ENCODE assay signal across 7 cellular contexts in genomic region chr6:75285156-75285639, GRCh38. TPM values are rescaled to one million over a fixed set of nuclear protein-coding genes. Genes with fewer than 3 reads are reported as not detected.
DNase-seq lines count a peak whose midpoint lies in the region; ATAC-seq and TF ChIP-seq lines count a peak whose summit lies in the region.

No MANE protein-coding gene starts in this region.

- peak overlapping the region; percentile 3 for H2AFZ ChIP-seq in mesenchymal stem cell (ENCODE audit: low read depth, low read length)

- 3% methylated on average over 11 of the region's 13 CpGs for WGBS in mesenchymal stem cell

- no peak overlapping the region for H2BK5ac ChIP-seq in mesenchymal stem cell (ENCODE audit: low read depth, low read length, poor library complexity, severe bottlenecking)

- no peaks in the 10 kb centered on the region for H3K9me3 ChIP-seq in ascending aorta
- H3K9me3 ChIP-seq in mesenchymal stem cell (ENCODE audit: control insufficient read depth, low read length), result no peaks in the 10 kb centered on the region

- H3K27ac ChIP-seq in ascending aorta (peak overlapping the region; percentile 85 to 95), mesenchymal stem cell (ENCODE audit: low read length, poor library complexity, severe bottlenecking) (peak overlapping the region; percentile 59)

- peak overlapping the region; percentile 98 for H3K9ac ChIP-seq in mesenchymal stem cell (ENCODE audit: low read length)

- peak overlapping the region; percentile 93 to 97 for H3K4me3 ChIP-seq in ascending aorta
- peak overlapping the region; percentile 58 to 99 for H3K4me3 ChIP-seq in mesenchymal stem cell (ENCODE audit: insufficient read depth in 1 of 2, low read depth in 1 of 2, low read length in 2 of 2)

- peak; percentile 13 for ATAC-seq in GM18517 (IDR thresholded peaks at IDR 0.05; ENCODE audit: unreplicated experiment)
- ATAC-seq in HG03196 (IDR thresholded peaks at IDR 0.05; ENCODE audit: unreplicated experiment), result peak; percentile 6

- H3K9me3 Mint-ChIP-seq in chondrocyte (ENCODE audit: low read depth), result no peaks in the 10 kb centered on the region

- H3K4me1 ChIP-seq in ascending aorta (peaks cover 3 to 15% of the 10 kb centered on the region in 2 donors), mesenchymal stem cell (ENCODE audit: control insufficient read depth, insufficient read depth, low read depth, low read length) (peaks cover 3% of the 10 kb centered on the region)

- DNase-seq in ascending aorta (ENCODE audit: low spot score in 2 of 2) (no peak), mesenchymal stem cell (no peak), amniotic stem cell (lab: John Stamatoyannopoulos, UW) (no peak), chondrocyte (ENCODE audit: low spot score) (no peak)
- no peak for DNase-seq in activated CD8-positive, alpha-beta memory T cell treated with anti-CD3 and anti-CD28 coated beads for 24 hours

- peak overlapping the region in 1 of 2 experiments; percentile 64 for H3K23ac ChIP-seq in mesenchymal stem cell (ENCODE audit: low read length in 2 of 2)

- TF ChIP-seq CTCF in ascending aorta (IDR thresholded peaks at IDR 0.05) (no peak), chondrocyte (IDR thresholded peaks at IDR 0.05) (no peak)

- H3K36me3 Mint-ChIP-seq in chondrocyte (ENCODE audit: low read depth), result no peaks in the 10 kb centered on the region

- H3K4me1 Mint-ChIP-seq in chondrocyte (ENCODE audit: low read depth), result peaks cover 33% of the 10 kb centered on the region

- H3K27me3 ChIP-seq in ascending aorta (no peaks in the 10 kb centered on the region), mesenchymal stem cell (ENCODE audit: control insufficient read depth in 1 of 2, insufficient read depth in 1 of 2, low read length in 2 of 2) (no peaks in the 10 kb centered on the region)

- H4K8ac ChIP-seq in mesenchymal stem cell (ENCODE audit: low read length), result no peak overlapping the region

- H2AK5ac ChIP-seq in mesenchymal stem cell (ENCODE audit: low read length, severe bottlenecking), result no peak overlapping the region

- H4K91ac ChIP-seq in mesenchymal stem cell (ENCODE audit: low read length), result no peak overlapping the region

- no peak overlapping the region for H3K4me3 Mint-ChIP-seq in chondrocyte (ENCODE audit: unreplicated experiment)

- H3K27ac Mint-ChIP-seq in chondrocyte (ENCODE audit: unreplicated experiment), result no peak overlapping the region

- H3K4me2 ChIP-seq in mesenchymal stem cell (ENCODE audit: low read length, poor library complexity, severe bottlenecking), result peak overlapping the region; percentile 78

- peaks cover 7% of the 10 kb centered on the region for H3K79me1 ChIP-seq in mesenchymal stem cell (replicated peaks; ENCODE audit: low read length, poor library complexity, severe bottlenecking)

- H2BK120ac ChIP-seq in mesenchymal stem cell (ENCODE audit: low read depth, low read length), result peak overlapping the region; percentile 34

- H3K14ac ChIP-seq in mesenchymal stem cell (ENCODE audit: low read length in 2 of 2), result no peak overlapping the region

- no peak overlapping the region for H3K18ac ChIP-seq in mesenchymal stem cell (ENCODE audit: low read depth in 1 of 2, low read length in 2 of 2)

- H3K36me3 ChIP-seq in ascending aorta, result no peaks in the 10 kb centered on the region
- no peaks in the 10 kb centered on the region for H3K36me3 ChIP-seq in mesenchymal stem cell (ENCODE audit: control insufficient read depth in 1 of 2, insufficient read depth in 2 of 2, low read depth in 1 of 2, low read length in 2 of 2)

- intact Hi-C loops in ascending aorta (cut with DNase I), result no loop called here

- no peak overlapping the region for H2BK15ac ChIP-seq in mesenchymal stem cell (ENCODE audit: low read depth, poor library complexity, severe bottlenecking)

- H3K4ac ChIP-seq in mesenchymal stem cell (ENCODE audit: low read depth in 1 of 2, low read length in 2 of 2), result no peak overlapping the region

- H2BK12ac ChIP-seq in mesenchymal stem cell (ENCODE audit: low read length in 2 of 2), result no peak overlapping the region

- H3K27me3 Mint-ChIP-seq in chondrocyte (ENCODE audit: low read depth), result no peaks in the 10 kb centered on the region

RNA-seq across cellular contexts. Expression of gene TMEM30A, which starts 0.6 kb away (rescaled TPM):
- total RNA-seq in ascending aorta (54.8 TPM), chondrocyte (146 to 189 TPM (median 154 TPM) in 3 replicates)
- 154 TPM for polyA plus RNA-seq in mesenchymal stem cell (2013, experiment 1 of 2)
- 164 TPM for polyA plus RNA-seq in mesenchymal stem cell (2013, experiment 2 of 2)

RNA-seq across cellular contexts. Expression of gene COX7A2, which starts 41.6 kb away (rescaled TPM):
- total RNA-seq in ascending aorta (360 TPM), chondrocyte (302 to 311 TPM (median 303 TPM) in 3 replicates)
- 986 TPM for polyA plus RNA-seq in mesenchymal stem cell (2013, experiment 1 of 2)
- polyA plus RNA-seq in mesenchymal stem cell (2013, experiment 2 of 2), result 1,021 TPM
